10 cellular contexts compared by ENCODE assay signal in genomic region chr3:56795807-56796185, GRCh38. TPM values are rescaled to one million over a fixed set of nuclear protein-coding genes. Genes with fewer than 3 reads are reported as not detected.
DNase-seq lines count a peak whose midpoint lies in the region; ATAC-seq, FAIRE-seq and TF ChIP-seq lines count a peak whose summit lies in the region.
"Had no signal": no experiment of that assay in that cellular context is flagged by ENCODE, and none has a peak within 500 bp of the region (broad histone marks: within the 10 kb centered on the region; RNA-seq: fewer than 3 reads in every experiment).

No MANE protein-coding gene starts in this region.

- CTCF ChIA-PET in HEK293 (lab: Yijun Ruan, JAX): no interaction called here

- H3K9me3 Mint-ChIP-seq in astrocyte (ENCODE audit: unreplicated experiment): no peaks in the 10 kb centered on the region

- H3K9me3 ChIP-seq in HEK293 (ENCODE audit: control insufficient read depth, insufficient read depth, low read depth, low read length) (no peaks in the 10 kb centered on the region), astrocyte (ENCODE audit: insufficient read depth, low read depth, low read length) (no peaks in the 10 kb centered on the region), psoas muscle (no peaks in the 10 kb centered on the region), vagina (no peaks in the 10 kb centered on the region), HAP-1 (no peaks in the 10 kb centered on the region)

- H3K36me3 ChIP-seq in HEK293 (ENCODE audit: control insufficient read depth in 2 of 2, insufficient read depth in 1 of 2, low read length in 2 of 2) (no peaks in the 10 kb centered on the region), astrocyte (ENCODE audit: insufficient read depth, low read length) (no peaks in the 10 kb centered on the region), psoas muscle (ENCODE audit: insufficient read depth in 1 of 2, low read depth in 1 of 2) (no peaks in the 10 kb centered on the region), vagina (no peaks in the 10 kb centered on the region), HAP-1 (replicated peaks) (no peaks in the 10 kb centered on the region)

- peaks cover 8% of the 10 kb centered on the region for H3K79me2 ChIP-seq in astrocyte (ENCODE audit: insufficient read depth, low read length)

- H2AFZ ChIP-seq in astrocyte (ENCODE audit: low read depth, low read length): no peak overlapping the region

- H3K27me3 ChIP-seq in astrocyte (ENCODE audit: insufficient read depth, low read length): no peaks in the 10 kb centered on the region
- H3K27me3 ChIP-seq in psoas muscle (ENCODE audit: insufficient read depth in 3 of 3, low read length in 2 of 3): no peaks in the 10 kb centered on the region
- no peaks in the 10 kb centered on the region for H3K27me3 ChIP-seq in vagina
- H3K27me3 ChIP-seq in HAP-1 (ENCODE audit: low read depth): no peaks in the 10 kb centered on the region

- H3K27ac ChIP-seq in HEK293 (ENCODE audit: extremely low read depth, low read depth, low read length) (no peak overlapping the region), astrocyte (ENCODE audit: low read depth, low read length) (no peak overlapping the region), psoas muscle (peak overlapping the region; percentile 10), vagina (no peak overlapping the region)

- H3K27ac Mint-ChIP-seq in astrocyte (ENCODE audit: unreplicated experiment): no peak overlapping the region

- DNase-seq in NOMO-1 treated with dmso at 0.1 percent for 144 hours (lab: John Stamatoyannopoulos, UW; ENCODE audit: unreplicated experiment) (peak; percentile 76), astrocyte (ENCODE audit: low read depth) (no peak), psoas muscle (no peak), vagina (ENCODE audit: extremely low spot score in 2 of 2) (no peak), HAP-1 (ENCODE audit: low spot score in 2 of 2) (no peak), GF-D8 (lab: John Stamatoyannopoulos, UW) (no peak)
- DNase-seq: DMS 273 treated with DMSO at 0.1 percent for 48 hours, glutamatergic neuron, midbrain had no signal

- WGBS in psoas muscle, 3 donors: 65 to 78% (median 74%) methylated on average over 6 of the region's 6 CpGs

- no peaks in the 10 kb centered on the region for H3K36me3 Mint-ChIP-seq in astrocyte (ENCODE audit: low read depth, unreplicated experiment)

- POLR2A ChIA-PET in HEK293 (lab: Yijun Ruan, JAX): no interaction called here

- H4K20me1 ChIP-seq in astrocyte (ENCODE audit: insufficient read depth, low read length): peaks cover 12% of the 10 kb centered on the region

- ATAC-seq in psoas muscle: no peak

- intact Hi-C loops in psoas muscle (cut with DNase I): loop anchor here in 1 of 2 donors (5.0 kb wide), 1 partner anchor 38 kb away; no protein-coding TSS in a partner anchor
- intact Hi-C loops in vagina (cut with DNase I): no loop called here

- no peaks in the 10 kb centered on the region for H3K27me3 Mint-ChIP-seq in astrocyte (ENCODE audit: low read depth, unreplicated experiment)

- no peak overlapping the region for H3K4me3 Mint-ChIP-seq in astrocyte (ENCODE audit: unreplicated experiment)

- FAIRE-seq in astrocyte (lab: Jason Lieb, UNC): no peak

- in situ Hi-C loops in HAP-1 (cut with MboI; ENCODE audit: low sequenced_read_pairs): loop anchor here (10.0 kb wide), 1 partner anchor 91 kb away; no protein-coding TSS in a partner anchor

- peaks cover 13% of the 10 kb centered on the region; the same call in 1 of the 2 replicates for H3K4me1 ChIP-seq in HEK293 (ENCODE audit: control insufficient read depth, insufficient read depth, low read length)
- H3K4me1 ChIP-seq in astrocyte (ENCODE audit: insufficient read depth, low read length): peaks cover 16% of the 10 kb centered on the region
- peaks cover 43% of the 10 kb centered on the region for H3K4me1 ChIP-seq in psoas muscle
- peaks cover 51% of the 10 kb centered on the region for H3K4me1 ChIP-seq in vagina
- H3K4me1 ChIP-seq in HAP-1: peaks cover 3% of the 10 kb centered on the region; the same call in 1 of the 2 replicates

- no peak overlapping the region for H3K4me3 ChIP-seq in HEK293 (ENCODE audit: low read depth, low read length)
- no peak overlapping the region for H3K4me3 ChIP-seq in astrocyte (ENCODE audit: insufficient read depth, low read depth, low read length)
- H3K4me3 ChIP-seq in psoas muscle: no peak overlapping the region
- H3K4me3 ChIP-seq in vagina: no peak overlapping the region
- H3K4me3 ChIP-seq in HAP-1: no peak overlapping the region

- TF ChIP-seq CTCF in HEK293 (tag by site-specific recombination; IDR thresholded peaks at IDR 0.05) (no peak), astrocyte (IDR thresholded peaks at IDR 0.05; ENCODE audit: insufficient read depth, low read depth, low read length) (no peak), psoas muscle (IDR thresholded peaks at IDR 0.05) (no peak), vagina (IDR thresholded peaks at IDR 0.05) (no peak)

- no peak for TF ChIP-seq POLR2A in vagina (IDR thresholded peaks at IDR 0.05)

- H3K4me2 ChIP-seq in astrocyte (ENCODE audit: low read length): peak overlapping the region; percentile 33

- H3K9ac ChIP-seq in astrocyte (ENCODE audit: low read length): no peak overlapping the region

- peaks cover 26% of the 10 kb centered on the region for H3K4me1 Mint-ChIP-seq in astrocyte (ENCODE audit: low read depth, unreplicated experiment)

TF ChIP-seq in HEK293, 187 proteins besides CTCF, POLR2A, EP300 and RAD21:
- TF ChIP-seq ZNF449 (tag by site-specific recombination; IDR thresholded peaks at IDR 0.05): no peak
- no peak for TF ChIP-seq MZF1 (tag by site-specific recombination; IDR thresholded peaks at IDR 0.05; ENCODE audit: borderline replicate concordance)
- no peak for TF ChIP-seq IKZF3 (tag by site-specific recombination; IDR thresholded peaks at IDR 0.05)
- TF ChIP-seq SALL2 (tag by site-specific recombination; IDR thresholded peaks at IDR 0.05; ENCODE audit: borderline replicate concordance): no peak
- peak; percentile 80 for TF ChIP-seq ZNF133 (tag by site-specific recombination; IDR thresholded peaks at IDR 0.05)
- TF ChIP-seq FEZF1 (tag by site-specific recombination; IDR thresholded peaks at IDR 0.05): no peak
- no peak for TF ChIP-seq ZNF24 (tag by site-specific recombination; IDR thresholded peaks at IDR 0.05)
- TF ChIP-seq ZNF311 (tag by site-specific recombination; IDR thresholded peaks at IDR 0.05; ENCODE audit: borderline replicate concordance): no peak
- TF ChIP-seq PBX3 (CRISPR knock-in tag; IDR thresholded peaks at IDR 0.05): no peak
- 0 out of 2 replicates have a peak, but pooled peaks have one; percentile 27 for TF ChIP-seq ZBTB8A (tag by site-specific recombination; IDR thresholded peaks at IDR 0.05)
- TF ChIP-seq ZNF629 (tag by site-specific recombination; IDR thresholded peaks at IDR 0.05): peak; percentile 45; the same call in 1 of the 2 replicates
- TF ChIP-seq ZNF529 (tag by site-specific recombination; IDR thresholded peaks at IDR 0.05; ENCODE audit: insufficient replicate concordance): no peak

RNA-seq across cellular contexts. Expression of gene ARHGEF3, which starts 6.0 kb away (rescaled TPM):
- total RNA-seq in astrocyte (13.7 and 14.9 TPM in 2 replicates), psoas muscle (10 to 100 TPM in 1 of 4 donors, 1 to 10 TPM in 3; 6.3 to 10.4 (median 7.0) TPM), vagina (17.4 TPM)
- polyA plus RNA-seq in psoas muscle: 1 to 10 TPM; 4.6 to 6.3 (median 6.2) TPM
